Comparison of ENCODE assay signal across 17 cellular contexts in the genomic region with DNA sequence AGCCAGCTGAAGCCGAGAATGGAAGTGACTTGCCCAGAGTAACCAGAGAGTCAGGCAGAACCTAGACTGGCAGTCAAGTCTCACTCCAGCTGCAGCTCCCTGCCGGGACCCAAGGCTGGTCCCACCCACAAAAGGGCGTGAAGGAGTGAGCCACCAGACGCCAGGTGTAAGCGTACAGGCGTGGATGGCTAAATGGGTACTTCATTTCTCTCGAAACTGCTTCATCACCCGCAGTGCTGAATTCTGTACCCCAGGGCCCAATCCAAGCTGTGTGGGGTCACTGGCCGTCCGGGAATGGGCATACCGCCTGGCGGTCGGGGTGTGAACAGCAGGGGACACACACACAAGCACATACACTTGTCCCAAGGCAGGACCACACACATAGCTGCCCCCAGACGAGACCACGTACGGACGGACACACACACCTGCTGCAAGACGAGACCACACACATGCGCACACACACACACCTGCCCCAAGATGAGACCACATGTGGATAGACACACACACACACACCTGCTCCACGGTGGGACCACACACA. TPM values are rescaled to one million over a fixed set of nuclear protein-coding genes. Genes with fewer than 3 reads are reported as not detected.
A peak's percentile ranks its signal among the peaks of the same experiment; 100 is the strongest.
DNase-seq lines count a peak whose midpoint lies in the region; ATAC-seq and TF ChIP-seq lines count a peak whose summit lies in the region.
"Had no signal": no experiment of that assay in that cellular context is flagged by ENCODE, and none has a peak within 500 bp of the region (broad histone marks: within the 10 kb centered on the region; RNA-seq: fewer than 3 reads in every experiment).

No MANE protein-coding gene starts in this region.

- H4K20me1 ChIP-seq in GM23338 (replicated peaks; ENCODE audit: insufficient read depth) = no peaks in the 10 kb centered on the region

- H3K4me3 Mint-ChIP-seq in CD8-positive, alpha-beta T cell = no peak overlapping the region
- H3K4me3 Mint-ChIP-seq in GM23338 (no peak overlapping the region), T-cell (no peak overlapping the region)

- TF ChIP-seq CTCF in CD8-positive, alpha-beta T cell (IDR thresholded peaks at IDR 0.05) = no peak
- TF ChIP-seq CTCF in GM23338 (conservative IDR thresholded peaks at IDR 0.05; ENCODE audit: low read depth in 2 of 2) = no peak

- peaks cover 92% of the 10 kb centered on the region for H3K36me3 Mint-ChIP-seq in CD8-positive, alpha-beta T cell
- H3K36me3 Mint-ChIP-seq in GM23338 (ENCODE audit: low read depth) (peaks cover 5% of the 10 kb centered on the region; the same call in 1 of the 3 replicates), T-cell (peaks cover 36% of the 10 kb centered on the region)

- peaks cover 16% of the 10 kb centered on the region for H3K4me1 Mint-ChIP-seq in CD8-positive, alpha-beta T cell (ENCODE audit: low read depth)
- H3K4me1 Mint-ChIP-seq in GM23338 (no peaks in the 10 kb centered on the region; the same call in 2 of the 3 replicates), T-cell (peaks cover 8 to 20% (median 13%) of the 10 kb centered on the region in 3 donors)

- no peak overlapping the region for H2AFZ ChIP-seq in GM23338
- H2AFZ ChIP-seq: GM23248 had no signal

- no peak overlapping the region for H3K4me2 ChIP-seq in GM23338

- no peaks in the 10 kb centered on the region for H3K9me3 Mint-ChIP-seq in CD8-positive, alpha-beta T cell
- H3K9me3 Mint-ChIP-seq in GM23338 (no peaks in the 10 kb centered on the region), T-cell (no peaks in the 10 kb centered on the region)

- H3K27ac Mint-ChIP-seq in CD8-positive, alpha-beta T cell = peak overlapping the region; percentile 52
- peak overlapping the region; percentile 80; the same call in 1 of the 2 replicates for H3K27ac Mint-ChIP-seq in GM23338
- H3K27ac Mint-ChIP-seq in T-cell = peak overlapping the region; percentile 31 to 44

- CTCF ChIA-PET in CD8-positive, alpha-beta T cell (lab: Charles Lee) = interaction anchor here (1.4 kb wide), 1 partner anchor 16 kb away, joined by 9 read pairs; no protein-coding TSS in a partner anchor
- CTCF ChIA-PET in T-cell (lab: Charles Lee) = no interaction called here

- no peak for ATAC-seq in CD8-positive, alpha-beta T cell
- ATAC-seq in GM23338 = no peak; the same call in 2 of the 3 replicates
- ATAC-seq in T-cell (replicated peaks in 1 of 4) = no peak
- ATAC-seq in left colon = peak; percentile 75
- no peak for ATAC-seq in HG02763 (IDR thresholded peaks at IDR 0.05; ENCODE audit: unreplicated experiment)
- ATAC-seq: gastroesophageal sphincter, left lung, pancreas had no signal

- no peaks in the 10 kb centered on the region for H3K79me2 ChIP-seq in GM23338 (replicated peaks; ENCODE audit: insufficient read depth)

- H3K4me3 ChIP-seq in CD8-positive, alpha-beta T cell (ENCODE audit: low read depth, low read length) = no peak overlapping the region
- no peak overlapping the region for H3K4me3 ChIP-seq in GM23338
- H3K4me3 ChIP-seq: gastroesophageal sphincter, GM23248, left lung, pancreas, thyroid gland had no signal

- POLR2A ChIA-PET in CD8-positive, alpha-beta T cell (lab: Charles Lee) = no interaction called here
- POLR2A ChIA-PET in T-cell (lab: Charles Lee) = no interaction called here

- H3K27me3 ChIP-seq in CD8-positive, alpha-beta T cell (ENCODE audit: insufficient read depth, low read length) = no peaks in the 10 kb centered on the region
- no peaks in the 10 kb centered on the region for H3K27me3 ChIP-seq in GM23338 (ENCODE audit: insufficient read depth)
- H3K27me3 ChIP-seq: brain microvascular endothelial cell, gastroesophageal sphincter, left lung, pancreas, thyroid gland had no signal

- no peaks in the 10 kb centered on the region for H3K27me3 Mint-ChIP-seq in CD8-positive, alpha-beta T cell (ENCODE audit: low read depth)
- peaks cover 4% of the 10 kb centered on the region for H3K27me3 Mint-ChIP-seq in GM23338 (ENCODE audit: insufficient read depth, low read depth, poor library complexity)
- no peaks in the 10 kb centered on the region for H3K27me3 Mint-ChIP-seq in T-cell

- H3K36me3 ChIP-seq in CD8-positive, alpha-beta T cell (ENCODE audit: insufficient read depth, low read length) = peaks cover 87% of the 10 kb centered on the region
- no peaks in the 10 kb centered on the region for H3K36me3 ChIP-seq in GM23338 (ENCODE audit: insufficient read depth)
- H3K36me3 ChIP-seq: pancreas, thyroid gland had no signal

- H3K9me2 ChIP-seq in GM23338 (ENCODE audit: insufficient read depth) = no peaks in the 10 kb centered on the region

- intact Hi-C loops in CD8-positive, alpha-beta T cell (cut with DNase I, micrococcal nuclease) = no loop called here
- intact Hi-C loops in left colon (cut with DNase I, micrococcal nuclease) = no loop called here

- no peaks in the 10 kb centered on the region for H3K9me3 ChIP-seq in CD8-positive, alpha-beta T cell (ENCODE audit: low read length)
- H3K9me3 ChIP-seq: gastroesophageal sphincter, left lung, pancreas, thyroid gland had no signal

- H3F3A ChIP-seq in GM23338 (replicated peaks; ENCODE audit: low read depth) = no peaks in the 10 kb centered on the region

- no peak for DNase-seq in CD8-positive, alpha-beta T cell
- DNase-seq in GM23338 (ENCODE audit: low spot score) = no peak
- DNase-seq in T-cell = no peak
- DNase-seq in left colon = no peak
- DNase-seq in NCI-H1105 treated with DMSO at 0.1 percent for 48 hours (lab: John Stamatoyannopoulos, UW) = no peak
- no peak for DNase-seq in NCI-H2081 treated with DMSO at 0.1 percent for 48 hours (lab: John Stamatoyannopoulos, UW)
- no peak for DNase-seq in AG20443 (ENCODE audit: low spot score)
- DNase-seq: AML-193; brain microvascular endothelial cell; GF-D8; GM23248; stimulated activated CD4-positive, alpha-beta T cell treated with anti-CD3 and anti-CD28 coated beads, Interleukin-2, amount 100 ng/mL, for 48 hours; thyroid gland had no signal

- H3K27ac ChIP-seq in CD8-positive, alpha-beta T cell (ENCODE audit: low read depth, low read length) = no peak overlapping the region
- H3K27ac ChIP-seq in GM23338 (ENCODE audit: low read depth) = no peak overlapping the region
- H3K27ac ChIP-seq: brain microvascular endothelial cell, gastroesophageal sphincter, GM23248, left lung, pancreas, thyroid gland had no signal

- H3K4me1 ChIP-seq in CD8-positive, alpha-beta T cell (ENCODE audit: insufficient read depth, low read length) = peaks cover 7% of the 10 kb centered on the region
- H3K4me1 ChIP-seq in GM23338 (ENCODE audit: insufficient read depth) = no peaks in the 10 kb centered on the region
- H3K4me1 ChIP-seq: left lung, pancreas had no signal

TF ChIP-seq in GM23338, 12 proteins besides CTCF, POLR2A, EP300 and RAD21:
- TF ChIP-seq POLR2AphosphoS5 (IDR thresholded peaks at IDR 0.05; ENCODE audit: low read depth) (no peak), ZNF114 (CRISPR knock-in tag; IDR thresholded peaks at IDR 0.05) (no peak), JUNB (IDR thresholded peaks at IDR 0.05; ENCODE audit: unreplicated experiment) (no peak), REST (IDR thresholded peaks at IDR 0.05; ENCODE audit: unreplicated experiment) (no peak)

RNA-seq across cellular contexts. Expression of gene DEGS2, which starts 34.8 kb away (rescaled TPM):
- under 1 TPM; 0.22 to 0.60 TPM for total RNA-seq in CD8-positive, alpha-beta T cell
- total RNA-seq in GM23338 (2014; rRNA removed; shearing (Covaris generic)) = 0.35 and 0.63 TPM in 2 replicates
- 1.0 and 2.2 TPM in 2 replicates for polyA plus RNA-seq in GM23338 (2016; fragmentation: Nextera tagmentation; extraction: Ambion mirVana)
- total RNA-seq in T-cell (under 1 TPM in 4 of 5 donors, not detected in 1; 0.19 to 0.79 (median 0.49) TPM), left colon (10 to 100 TPM; 25.0 to 36.9 TPM)
- polyA plus RNA-seq: GM23248 had no signal

RNA-seq across cellular contexts. Expression of gene EVL, which starts 59.4 kb away (rescaled TPM):
- 100 to 1,000 TPM; 573 to 578 TPM for total RNA-seq in CD8-positive, alpha-beta T cell
- total RNA-seq in GM23338 (2014; rRNA removed; shearing (Covaris generic)) = 43.9 and 50.5 TPM in 2 replicates
- polyA plus RNA-seq in GM23338 (2016; fragmentation: Nextera tagmentation; extraction: Ambion mirVana) = 28.2 and 36.7 TPM in 2 replicates
- total RNA-seq in T-cell = 1,000 to 10,000 TPM; 1,049 to 1,157 (median 1,125) TPM
- total RNA-seq in left colon = 10 to 100 TPM in 1 of 2 donors, 1 to 10 TPM in 1; 9.7 to 25.0 TPM

Comparison
In these comparisons a context has a peak if more than half of its experiments do, and no peak if none do; other contexts are left out.
1. RNA of gene DEGS2, which starts 34.8 kb away (total RNA-seq): 25.0 to 36.9 TPM in left colon; 0.35 to 0.63 TPM in GM23338, 0.22 to 0.60 TPM in CD8-positive, alpha-beta T cell and 0.19 to 0.79 TPM in T-cell; every median in the first group is over 10 times any median in the second.
2. RNA of gene EVL, which starts 59.4 kb away (total RNA-seq): 1,049 to 1,157 TPM in T-cell and 573 to 578 TPM in CD8-positive, alpha-beta T cell; 43.9 to 50.5 TPM in GM23338 and 9.7 to 25.0 TPM in left colon; every median in the first group is over 10 times any median in the second.
3. Peak in every context shown above with its lines, with median percentiles within 50 percentile points of each other: H3K27ac Mint-ChIP-seq.